In the genomic region with DNA sequence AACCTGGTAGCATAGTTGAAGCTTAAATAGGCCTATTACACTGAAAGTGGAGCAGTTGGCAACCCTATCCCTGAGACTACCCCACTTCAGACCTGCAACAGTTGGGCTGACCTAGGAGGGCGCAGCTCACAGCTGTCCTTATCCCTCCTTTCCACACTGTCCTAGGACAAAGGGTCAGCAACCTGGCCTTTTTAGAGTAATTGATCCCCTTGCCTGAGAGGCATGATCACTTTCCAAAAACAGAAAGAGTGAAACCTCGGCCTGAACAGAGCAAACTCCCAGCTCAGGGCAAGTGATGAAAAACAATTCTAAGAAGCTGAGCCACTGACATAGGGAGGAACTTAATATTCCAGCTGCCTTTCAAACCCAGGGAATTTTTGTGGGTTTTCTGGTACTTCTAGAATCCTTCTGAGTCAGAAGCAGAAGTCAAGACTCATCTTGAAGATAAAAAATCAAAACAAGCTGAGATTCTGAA, we compare ENCODE assay signal across 8 cellular contexts.
DNase-seq lines count a peak whose midpoint lies in the region; ATAC-seq and TF ChIP-seq lines count a peak whose summit lies in the region.
"Had no signal": no experiment of that assay in that cellular context is flagged by ENCODE, and none has a peak within 500 bp of the region (broad histone marks: within the 10 kb centered on the region; RNA-seq: fewer than 3 reads in every experiment).

No MANE protein-coding gene starts in this region.

- H3K36me3 Mint-ChIP-seq in CD4-positive, alpha-beta memory T cell = no peaks in the 10 kb centered on the region

- H3K9me3 ChIP-seq in PC-3 (ENCODE audit: low read length) (no peaks in the 10 kb centered on the region), esophagus muscularis mucosa (no peaks in the 10 kb centered on the region), mucosa of rectum (ENCODE audit: control insufficient read depth in 2 of 2, low read length in 2 of 2) (no peaks in the 10 kb centered on the region), vagina (no peaks in the 10 kb centered on the region)
- H3K9me3 ChIP-seq in CD4-positive, alpha-beta memory T cell (ENCODE audit: control insufficient read depth in 1 of 2, low read length in 2 of 2) = no peaks in the 10 kb centered on the region

- WGBS in esophagus muscularis mucosa = 59% methylated on average over 2 of the region's 2 CpGs

- CTCF ChIA-PET in PC-3 (lab: Charles Lee) = interaction anchor here (0.7 kb wide), 1 partner anchor 509 kb away, joined by 5 read pairs; no protein-coding TSS in a partner anchor
- CTCF ChIA-PET in CD4-positive, alpha-beta memory T cell (lab: Charles Lee; ENCODE audit: partially characterized antibody) = interaction anchor here (0.7 to 4.7 kb wide), 20 partner anchors 9 to 587 kb away, joined by 3 to 35 read pairs (median 5); a partner anchor contains a TSS

- H3K36me3 ChIP-seq in PC-3 (ENCODE audit: low read depth, low read length) = no peaks in the 10 kb centered on the region
- H3K36me3 ChIP-seq in esophagus muscularis mucosa = no peaks in the 10 kb centered on the region
- H3K36me3 ChIP-seq in mucosa of rectum (ENCODE audit: control insufficient read depth in 2 of 2, insufficient read depth in 2 of 2, low read length in 2 of 2) = no peaks in the 10 kb centered on the region
- no peaks in the 10 kb centered on the region for H3K36me3 ChIP-seq in vagina
- H3K36me3 ChIP-seq in CD4-positive, alpha-beta memory T cell (ENCODE audit: insufficient read depth, low read length) = no peaks in the 10 kb centered on the region

- intact Hi-C loops in PC-3 (cut with micrococcal nuclease) = loop anchor here (5.0 to 10.0 kb wide), 2 partner anchors 64 to 247 kb away; no protein-coding TSS in a partner anchor
- intact Hi-C loops in esophagus muscularis mucosa (cut with DNase I) = loop anchor here (5.0 kb wide), 2 partner anchors 172 to 247 kb away; a partner anchor contains a TSS
- intact Hi-C loops in vagina (cut with DNase I) = loop anchor here (10.0 kb wide), 1 partner anchor 174 kb away; a partner anchor contains a TSS
- intact Hi-C loops in CD4-positive, alpha-beta memory T cell (cut with micrococcal nuclease) = loop anchor here (5.0 kb wide), 4 partner anchors 97 to 587 kb away; a partner anchor contains a TSS

- H3K4me2 ChIP-seq in PC-3 (ENCODE audit: low read length) = no peak overlapping the region

- no peak overlapping the region for H3K4me3 Mint-ChIP-seq in CD4-positive, alpha-beta memory T cell

- DNase-seq in PC-3 (peak; percentile 21), esophagus muscularis mucosa (ENCODE audit: extremely low spot score) (no peak), vagina (ENCODE audit: extremely low spot score in 2 of 2) (no peak), SW 1271 (lab: John Stamatoyannopoulos, UW) (no peak)
- no peak for DNase-seq in CD4-positive, alpha-beta memory T cell
- DNase-seq: activated CD8-positive, alpha-beta memory T cell treated with anti-CD3 and anti-CD28 coated beads, Interleukin-2, amount 50 U/mL, for 48 hours had no signal

- H3K27me3 ChIP-seq in PC-3 (ENCODE audit: low read length) (no peaks in the 10 kb centered on the region), esophagus muscularis mucosa (no peaks in the 10 kb centered on the region), mucosa of rectum (ENCODE audit: control insufficient read depth in 2 of 2, insufficient read depth in 2 of 2, low read length in 2 of 2) (no peaks in the 10 kb centered on the region), vagina (no peaks in the 10 kb centered on the region)
- no peaks in the 10 kb centered on the region for H3K27me3 ChIP-seq in CD4-positive, alpha-beta memory T cell (ENCODE audit: insufficient read depth, low read length)

- no peaks in the 10 kb centered on the region for H3K79me2 ChIP-seq in PC-3 (ENCODE audit: low read length)

- POLR2A ChIA-PET in PC-3 (lab: Charles Lee; ENCODE audit: unreplicated experiment) = no interaction called here
- POLR2A ChIA-PET in CD4-positive, alpha-beta memory T cell (lab: Charles Lee; ENCODE audit: partially characterized antibody) = interaction anchor here (1.3 to 1.4 kb wide), 2 partner anchors 172 to 260 kb away, joined by 3 to 7 read pairs; a partner anchor contains a TSS

- no peaks in the 10 kb centered on the region for H3K9me3 Mint-ChIP-seq in CD4-positive, alpha-beta memory T cell

- no peak for TF ChIP-seq EP300 in esophagus muscularis mucosa (IDR thresholded peaks at IDR 0.05)

- no peak overlapping the region for H3K27ac Mint-ChIP-seq in CD4-positive, alpha-beta memory T cell

- H3K4me1 ChIP-seq in PC-3 (ENCODE audit: insufficient read depth, low read length) (peaks cover 4% of the 10 kb centered on the region; the same call in 1 of the 2 replicates), esophagus muscularis mucosa (peaks cover 54 to 100% (median 92%) of the 10 kb centered on the region in 4 donors), mucosa of rectum (ENCODE audit: control insufficient read depth in 2 of 2, insufficient read depth in 2 of 2, low read length in 2 of 2) (peaks cover 9 to 12% of the 10 kb centered on the region in 2 donors), vagina (peaks cover 36% of the 10 kb centered on the region)
- no peaks in the 10 kb centered on the region for H3K4me1 ChIP-seq in CD4-positive, alpha-beta memory T cell (ENCODE audit: insufficient read depth, low read length)

- no peaks in the 10 kb centered on the region for H4K20me1 ChIP-seq in PC-3 (ENCODE audit: low read length)

- H2AFZ ChIP-seq in PC-3 (ENCODE audit: low read length) = no peak overlapping the region

- TF ChIP-seq CTCF in PC-3 (conservative IDR thresholded peaks at IDR 0.05; ENCODE audit: low read depth, low read length) (no peak), esophagus muscularis mucosa (IDR thresholded peaks at IDR 0.05) (no peak), vagina (IDR thresholded peaks at IDR 0.05) (no peak)

- H3K9ac ChIP-seq in PC-3 (ENCODE audit: low read length) = no peak overlapping the region
- H3K9ac ChIP-seq in mucosa of rectum (ENCODE audit: low read depth in 1 of 2, low read length in 2 of 2) = peak overlapping the region in 1 of 2 donors; percentile 52

- H3K4me1 Mint-ChIP-seq in CD4-positive, alpha-beta memory T cell = no peaks in the 10 kb centered on the region

- H3K9me2 ChIP-seq in PC-3 (replicated peaks; ENCODE audit: low read length) = no peaks in the 10 kb centered on the region

- ATAC-seq in PC-3 = no peak
- no peak for ATAC-seq in activated CD4-positive, CD25-positive, alpha-beta regulatory T cell treated with anti-CD3 and anti-CD28 coated beads, Interleukin-2, amount 50 U/mL, for 24 hours

- H3K27me3 Mint-ChIP-seq in CD4-positive, alpha-beta memory T cell = peaks cover 0 to 1% of the 10 kb centered on the region in 2 donors

- BruUV-seq in PC-3 (replicated peaks; lab: Mats Ljungman, UMichigan) = no TSS peak

- TF ChIP-seq POLR2A in esophagus muscularis mucosa (IDR thresholded peaks at IDR 0.05; ENCODE audit: low read depth) = no peak
- TF ChIP-seq POLR2A in vagina (IDR thresholded peaks at IDR 0.05) = no peak

- H3F3A ChIP-seq in PC-3 (ENCODE audit: low read length, unreplicated experiment) = no peaks in the 10 kb centered on the region

- H3K27ac ChIP-seq in PC-3 (ENCODE audit: low read length) (no peak overlapping the region), esophagus muscularis mucosa (replicated peaks in 1 of 4) (peak overlapping the region; percentile 91 to 98 (median 94)), mucosa of rectum (ENCODE audit: low read depth in 2 of 2, low read length in 2 of 2) (peak overlapping the region; percentile 53 to 60), vagina (peak overlapping the region; percentile 78)
- H3K27ac ChIP-seq in CD4-positive, alpha-beta memory T cell (ENCODE audit: low read depth, low read length) = no peak overlapping the region

- H3K4me3 ChIP-seq in PC-3 (ENCODE audit: low read length) (no peak overlapping the region), esophagus muscularis mucosa (no peak overlapping the region), mucosa of rectum (ENCODE audit: low read length in 2 of 2) (no peak overlapping the region), vagina (no peak overlapping the region)
- H3K4me3 ChIP-seq in CD4-positive, alpha-beta memory T cell (ENCODE audit: low read length in 2 of 2) = no peak overlapping the region

Comparison
In these comparisons a context has a peak if more than half of its experiments do, and no peak if none do; other contexts are left out.
1. H3K27ac ChIP-seq: peak in esophagus muscularis mucosa (4 of 4), mucosa of rectum (2 of 2) and vagina (single experiment); none in PC-3 (single experiment) and CD4-positive, alpha-beta memory T cell (single experiment).